ENCODE assay signal across 8 cellular contexts in genomic region chr9:132878695-132879064, GRCh38. TPM values are rescaled to one million over a fixed set of nuclear protein-coding genes. Genes with fewer than 3 reads are reported as not detected.
DNase-seq lines count a peak whose midpoint lies in the region; ATAC-seq, FAIRE-seq and TF ChIP-seq lines count a peak whose summit lies in the region.

Gene SPACA9, plus strand, starts transcription at chr9:132878898. Its CDS starts 5,050 bp downstream, at chr9:132883948.

- in situ Hi-C loops in HepG2 (cut with HindIII; ENCODE audit: extremely low pct_ligation_motif_present, low pct_unique_long_range_greater_than_20kb): no loop called here

- peak within 1 kb of the TSS; percentile 67 for H2AFZ ChIP-seq in HepG2 (ENCODE audit: low read length)

- no peaks in the 10 kb centered on the region for H3K79me2 ChIP-seq in HepG2 (ENCODE audit: insufficient read depth, low read length)

- peak within 1 kb of the TSS; percentile 82 for H3K4me2 ChIP-seq in HepG2 (ENCODE audit: low read depth, low read length)

- H4K20me1 ChIP-seq in HepG2 (ENCODE audit: insufficient read depth, low read length): no peaks in the 10 kb centered on the region

- no peaks in the 10 kb centered on the region for H3K36me3 ChIP-seq in HepG2 (replicated peaks in 1 of 2; ENCODE audit: control insufficient read depth in 1 of 2, insufficient read depth in 2 of 2, low read length in 2 of 2)

- no peak for TF ChIP-seq RAD21 in HepG2 (CRISPR knock-in tag; IDR thresholded peaks at IDR 0.05)

- peaks cover 15% of the 10 kb centered on the region; the same call in 1 of the 2 replicates for H3K4me1 ChIP-seq in HepG2 (ENCODE audit: insufficient read depth, low read length)

- BruUV-seq in HepG2 (replicated peaks; lab: Mats Ljungman, UMichigan): TSS peak; percentile 73

- intact Hi-C loops in HepG2 (cut with micrococcal nuclease; ENCODE audit: unreplicated experiment): no loop called here

- POLR2A ChIA-PET in HepG2 (lab: Yijun Ruan, JAX): no interaction called here

- DNase-seq in CD1c-positive myeloid dendritic cell (ENCODE audit: extremely low spot score): peak; percentile 26
- peak; percentile 37 for DNase-seq in HPDE6-E6E7 (ENCODE audit: extremely low spot score)
- peak; percentile 12 to 52 for DNase-seq in dermis microvascular lymphatic vessel endothelial cell (ENCODE audit: low read depth in 2 of 2)
- DNase-seq in HepG2 (ENCODE audit: low spot score): no peak
- peak; percentile 27 for DNase-seq in stimulated activated CD4-positive, alpha-beta T cell treated with anti-CD3 and anti-CD28 coated beads, Interleukin-4, amount 100 ng/mL, for 24 hours

- no peaks in the 10 kb centered on the region for H3K9me3 ChIP-seq in HepG2 (ENCODE audit: low read length)

- ATAC-seq in HepG2: peak; percentile 44
- ATAC-seq in GM19023 (IDR thresholded peaks at IDR 0.05; ENCODE audit: unreplicated experiment): no peak
- ATAC-seq in HG02610 (IDR thresholded peaks at IDR 0.05; ENCODE audit: unreplicated experiment): no peak

- peak within 1 kb of the TSS; percentile 81 for H3K9ac ChIP-seq in HepG2 (ENCODE audit: insufficient read depth, low read depth, low read length)

- TF ChIP-seq POLR2A in HepG2 (IDR thresholded peaks at IDR 0.05; ENCODE audit: insufficient read depth in 1 of 2, low read depth in 2 of 2, low read length in 2 of 2): no peak; a peak in 1 of 4 replicates

- TF ChIP-seq EP300 in HepG2 (IDR thresholded peaks at IDR 0.05; ENCODE audit: low read depth in 2 of 2, low read length in 2 of 2): no peak
- TF ChIP-seq EP300 in HepG2 (CRISPR knock-in tag; IDR thresholded peaks at IDR 0.05; ENCODE audit: borderline replicate concordance): no peak

- WGBS in HepG2 (ENCODE audit: low lambda C conversion rate): 10% methylated on average over 8 of the region's 28 CpGs

- no peak for TF ChIP-seq CTCF in WI38 (IDR thresholded peaks at IDR 0.05; ENCODE audit: low read depth, low read length)
- no peak for TF ChIP-seq CTCF in HepG2 (CRISPR knock-in tag; IDR thresholded peaks at IDR 0.05)

- peak within 1 kb of the TSS; percentile 93 for H3K4me3 ChIP-seq in WI38 (ENCODE audit: low read depth, low read length)
- peak within 1 kb of the TSS; percentile 75 to 99 (median 95) for H3K4me3 ChIP-seq in HepG2 (replicated peaks in 1 of 3; ENCODE audit: insufficient read depth in 1 of 3, low read depth in 2 of 3, low read length in 3 of 3)

- H3K27ac ChIP-seq in HepG2 (ENCODE audit: extremely low read length, insufficient read depth, low read length): no peak within 1 kb of the TSS

- CTCF ChIA-PET in HepG2 (lab: Yijun Ruan, JAX; ENCODE audit: low intra/inter-chr PET ratio, low total read pairs): no interaction called here

- no peak for FAIRE-seq in HepG2 (lab: Jason Lieb, UNC)

- H3K27me3 ChIP-seq in HepG2 (ENCODE audit: control insufficient read depth in 1 of 2, insufficient read depth in 2 of 2, low read length in 2 of 2): peaks cover 0 to 8% of the 10 kb centered on the region in 2 experiments; a peak in 3 of 5 replicates

TF ChIP-seq in HepG2, 621 proteins besides CTCF, POLR2A, EP300 and RAD21:
- TF ChIP-seq ZNF501 (CRISPR knock-in tag; IDR thresholded peaks at IDR 0.05): peak; percentile 18; the same call in 1 of the 2 replicates
- 0 out of 2 replicates have a peak, but pooled peaks have one; percentile 6 for TF ChIP-seq ZNF563 (CRISPR knock-in tag; IDR thresholded peaks at IDR 0.05)
- 0 out of 2 replicates have a peak, but pooled peaks have one; percentile 10 for TF ChIP-seq FOXC1 (CRISPR knock-in tag; IDR thresholded peaks at IDR 0.05; ENCODE audit: borderline replicate concordance)
- peak; percentile 17 for TF ChIP-seq ASH2L (IDR thresholded peaks at IDR 0.05; ENCODE audit: insufficient read length, low read depth, low read length)
- TF ChIP-seq NFE2 (CRISPR knock-in tag; IDR thresholded peaks at IDR 0.05): no peak
- TF ChIP-seq ZNF607 (CRISPR knock-in tag; IDR thresholded peaks at IDR 0.05; ENCODE audit: borderline replicate concordance): peak; percentile 21; the same call in 1 of the 2 replicates
- 0 out of 2 replicates have a peak, but pooled peaks have one; percentile 27 for TF ChIP-seq HNF1B (CRISPR knock-in tag; IDR thresholded peaks at IDR 0.05)
- TF ChIP-seq SP1 (IDR thresholded peaks at IDR 0.05): no peak
- TF ChIP-seq SP1 (CRISPR knock-in tag; IDR thresholded peaks at IDR 0.05): no peak
- TF ChIP-seq ZNF33B (CRISPR knock-in tag; IDR thresholded peaks at IDR 0.05): 0 out of 2 replicates have a peak, but pooled peaks have one; percentile 4
- TF ChIP-seq FOXO4 (CRISPR knock-in tag; conservative IDR thresholded peaks at IDR 0.05): 0 out of 2 replicates have a peak, but pooled peaks have one; percentile 43
- TF ChIP-seq HOXA9 (CRISPR knock-in tag; IDR thresholded peaks at IDR 0.05; ENCODE audit: borderline replicate concordance): 0 out of 2 replicates have a peak, but pooled peaks have one; percentile 0

RNA-seq across cellular contexts. Expression of gene SPACA9, which starts in this region (rescaled TPM):
- total RNA-seq in dermis microvascular lymphatic vessel endothelial cell (1.0 and 1.4 TPM in 2 replicates), HepG2 (2016; rRNA removed; fragmentation: Illumina TruSeq; extraction: Trizol) (0.13 and 0.15 TPM in 2 replicates)
- 0.44 and 0.61 TPM in 2 replicates for total RNA-seq in HepG2 (2016; cell fraction: cytosol; rRNA removed; fragmentation: Illumina TruSeq; extraction: Trizol; ENCODE audit: low read depth)
- 0.18 and 0.22 TPM in 2 replicates for total RNA-seq in HepG2 (2016; cell fraction: insoluble cytoplasmic fraction; rRNA removed; fragmentation: Illumina TruSeq; extraction: Trizol)
- 0.10 and 0.56 TPM in 2 replicates for total RNA-seq in HepG2 (2016; cell fraction: membrane; rRNA removed; fragmentation: Illumina TruSeq; extraction: Trizol)
- total RNA-seq in HepG2 (2016; cell fraction: nucleus; rRNA removed; fragmentation: Illumina TruSeq; extraction: Trizol): 0.25 and 0.50 TPM in 2 replicates
- 0.38 and 0.64 TPM in 2 replicates for polyA plus RNA-seq in HepG2 (2011; rRNA removed)
- polyA plus RNA-seq in HepG2 (2011; cell fraction: cytosol; rRNA removed): 0.38 and 0.40 TPM in 2 replicates
- polyA plus RNA-seq in HepG2 (2011; cell fraction: nucleus; rRNA removed): 0.64 and 0.93 TPM in 2 replicates
- polyA plus RNA-seq in HepG2 (2012): 0.33 and 0.38 TPM in 2 replicates
- 0.55 and 0.71 TPM in 2 replicates for polyA plus RNA-seq in HepG2 (2016; cell fraction: cytosol; fragmentation: Illumina TruSeq; extraction: Trizol; ENCODE audit: low read depth)
- 0.17 and 0.21 TPM in 2 replicates for polyA plus RNA-seq in HepG2 (2016; cell fraction: insoluble cytoplasmic fraction; fragmentation: Illumina TruSeq; extraction: Trizol; ENCODE audit: low read depth)
- 0.25 and 0.36 TPM in 2 replicates for polyA plus RNA-seq in HepG2 (2016; cell fraction: membrane; fragmentation: Illumina TruSeq; extraction: Trizol; ENCODE audit: low read depth)
- polyA plus RNA-seq in HepG2 (2016; cell fraction: nucleus; fragmentation: Illumina TruSeq; extraction: Trizol; ENCODE audit: insufficient read depth, low read depth): 0.43 and 0.48 TPM in 2 replicates
- 0.30 and 7.2 TPM in 2 replicates for polyA minus RNA-seq in HepG2 (2011; rRNA and poly(A)+ RNA removed; ENCODE audit: low replicate concordance)
- 0.49 TPM in 1 of 2 replicates, not detected in the other for polyA minus RNA-seq in HepG2 (2011; cell fraction: cytosol; rRNA and poly(A)+ RNA removed)
- polyA minus RNA-seq in HepG2 (2011; cell fraction: nucleus; rRNA and poly(A)+ RNA removed): 0.25 and 0.26 TPM in 2 replicates
